In genomic region chr7:66076459-66077329, GRCh38 we compare ENCODE assay signal across 8 cellular contexts. TPM values are rescaled to one million over a fixed set of nuclear protein-coding genes. Genes with fewer than 3 reads are reported as not detected.
DNase-seq lines count a peak whose midpoint lies in the region; ATAC-seq, FAIRE-seq and TF ChIP-seq lines count a peak whose summit lies in the region.

No MANE protein-coding gene starts in this region.

- H3K9me3 Mint-ChIP-seq in activated T-cell treated with anti-CD3 and anti-CD28 coated beads, Interleukin-2, amount 50 U/mL, for 4 hours: no peaks in the 10 kb centered on the region
- H3K9me3 Mint-ChIP-seq in activated T-helper 17 cell treated with anti-CD3 and anti-CD28 coated beads, Interleukin-2, amount 50 U/mL, for 72 hours: no peaks in the 10 kb centered on the region

- intact Hi-C loops in left colon (cut with DNase I, micrococcal nuclease) (no loop called here), transverse colon (cut with DNase I; ENCODE audit: low total_unique reads) (no loop called here)

- DNase-seq in activated T-cell treated with anti-CD3 and anti-CD28 coated beads, Interleukin-2, amount 50 U/mL, for 4 hours: no peak
- DNase-seq in activated T-cell treated with anti-CD3 and anti-CD28 coated beads, Interleukin-2, amount 50 U/mL, for 48 hours: no peak
- DNase-seq in left colon (peak; percentile 75 to 81), transverse colon (peak; percentile 77), SHP77 treated with DMSO at 0.1 percent for 48 hours (lab: John Stamatoyannopoulos, UW) (no peak), GM12892 (ENCODE audit: insufficient read length) (no peak)

- no peaks in the 10 kb centered on the region for H3K27me3 Mint-ChIP-seq in activated T-cell treated with anti-CD3 and anti-CD28 coated beads, Interleukin-2, amount 50 U/mL, for 4 hours (ENCODE audit: low read depth)
- H3K27me3 Mint-ChIP-seq in activated T-helper 17 cell treated with anti-CD3 and anti-CD28 coated beads, Interleukin-2, amount 50 U/mL, for 72 hours: no peaks in the 10 kb centered on the region

- no peak for FAIRE-seq in GM12892 (lab: Jason Lieb, UNC)

- H3K36me3 Mint-ChIP-seq in activated T-cell treated with anti-CD3 and anti-CD28 coated beads, Interleukin-2, amount 50 U/mL, for 4 hours (ENCODE audit: insufficient read depth): no peaks in the 10 kb centered on the region
- H3K36me3 Mint-ChIP-seq in activated T-helper 17 cell treated with anti-CD3 and anti-CD28 coated beads, Interleukin-2, amount 50 U/mL, for 72 hours (ENCODE audit: low read depth): no peaks in the 10 kb centered on the region

- no peaks in the 10 kb centered on the region for H3K36me3 ChIP-seq in transverse colon

- TF ChIP-seq EP300 in transverse colon (IDR thresholded peaks at IDR 0.05; ENCODE audit: low read depth): no peak

- H3K4me1 Mint-ChIP-seq in activated T-cell treated with anti-CD3 and anti-CD28 coated beads, Interleukin-2, amount 50 U/mL, for 4 hours (ENCODE audit: low read depth): peaks cover 14% of the 10 kb centered on the region
- H3K4me1 Mint-ChIP-seq in activated T-helper 17 cell treated with anti-CD3 and anti-CD28 coated beads, Interleukin-2, amount 50 U/mL, for 72 hours: peaks cover 4% of the 10 kb centered on the region

- peaks cover 14 to 23% (median 18%) of the 10 kb centered on the region in 4 donors for H3K4me1 ChIP-seq in transverse colon

- TF ChIP-seq CTCF in transverse colon (IDR thresholded peaks at IDR 0.05): no peak

- ATAC-seq in activated T-cell treated with anti-CD3 and anti-CD28 coated beads, Interleukin-2, amount 50 U/mL, for 4 hours: no peak
- ATAC-seq in activated T-helper 17 cell treated with anti-CD3 and anti-CD28 coated beads, Interleukin-2, amount 50 U/mL, for 72 hours (replicated peaks): no peak
- peak; percentile 74 for ATAC-seq in left colon
- ATAC-seq in HG02885 (IDR thresholded peaks at IDR 0.05; ENCODE audit: poor library complexity, unreplicated experiment): no peak

- H3K9me3 ChIP-seq in transverse colon: no peaks in the 10 kb centered on the region

- no peaks in the 10 kb centered on the region for H3K27me3 ChIP-seq in transverse colon

- in situ Hi-C loops in transverse colon (cut with MboI; ENCODE audit: low pct_ligation_motif_present in 1 of 4, low pct_unique_long_range_greater_than_20kb in 1 of 4, low sequenced_read_pairs in 3 of 4): no loop called here

- H3K4me3 Mint-ChIP-seq in activated T-cell treated with anti-CD3 and anti-CD28 coated beads, Interleukin-2, amount 50 U/mL, for 4 hours: peak overlapping the region; percentile 76
- peak overlapping the region; percentile 89 for H3K4me3 Mint-ChIP-seq in activated T-helper 17 cell treated with anti-CD3 and anti-CD28 coated beads, Interleukin-2, amount 50 U/mL, for 72 hours

- peak overlapping the region; percentile 78 to 88 (median 86) for H3K27ac ChIP-seq in transverse colon

- peak overlapping the region; percentile 90 for H3K27ac Mint-ChIP-seq in activated T-helper 17 cell treated with anti-CD3 and anti-CD28 coated beads, Interleukin-2, amount 50 U/mL, for 72 hours

- TF ChIP-seq POLR2A in transverse colon (IDR thresholded peaks at IDR 0.05): peak; percentile 32
- TF ChIP-seq POLR2A in GM12892 (IDR thresholded peaks at IDR 0.05; ENCODE audit: low read depth, low read length): no peak

- peak overlapping the region; percentile 57 to 92 (median 78) for H3K4me3 ChIP-seq in transverse colon

- WGBS in transverse colon (ENCODE audit: low coverage in 1 of 2), 2 donors: 50 to 100% methylated on average over 2 to 10 of the region's 11 CpGs

RNA-seq across cellular contexts. Expression of gene ASL, which starts 1.1 kb away (rescaled TPM):
- 10 to 100 TPM in 1 of 3 donors, 1 to 10 TPM in 2; 7.3 to 11.7 (median 9.6) TPM for total RNA-seq in activated T-cell treated with anti-CD3 and anti-CD28 coated beads, Interleukin-2, amount 50 U/mL, for 4 hours
- total RNA-seq in activated T-helper 17 cell treated with anti-CD3 and anti-CD28 coated beads, Interleukin-2, amount 50 U/mL, for 72 hours: 10 to 100 TPM; 33.8 to 34.7 TPM
- 100 to 1,000 TPM; 142 to 145 TPM for total RNA-seq in left colon
- total RNA-seq in transverse colon: 100 to 1,000 TPM in 2 of 4 donors, 10 to 100 TPM in 2; 77.2 to 179 (median 129) TPM
- polyA plus RNA-seq in GM12892 (2012; ENCODE audit: missing spikeins): 21.2 TPM

RNA-seq across cellular contexts. Expression of gene CRCP, which starts 38.0 kb away (rescaled TPM):
- 10 to 100 TPM; 41.9 to 48.0 (median 47.6) TPM for total RNA-seq in activated T-cell treated with anti-CD3 and anti-CD28 coated beads, Interleukin-2, amount 50 U/mL, for 4 hours
- total RNA-seq in activated T-helper 17 cell treated with anti-CD3 and anti-CD28 coated beads, Interleukin-2, amount 50 U/mL, for 72 hours: 10 to 100 TPM; 19.6 to 25.7 TPM
- total RNA-seq in left colon (10 to 100 TPM; 37.1 to 43.6 TPM), transverse colon (10 to 100 TPM; 20.6 to 48.6 (median 44.1) TPM)
- 17.5 TPM for polyA plus RNA-seq in GM12892 (2012; ENCODE audit: missing spikeins)

Comparison
In these comparisons a context has a peak if more than half of its experiments do, and no peak if none do; other contexts are left out.
1. DNase-seq: peak in left colon (2 of 2) and transverse colon (single experiment); none in activated T-cell treated with anti-CD3 and anti-CD28 coated beads, Interleukin-2, amount 50 U/mL, for 4 hours (single experiment), activated T-cell treated with anti-CD3 and anti-CD28 coated beads, Interleukin-2, amount 50 U/mL, for 48 hours (0 of 2), SHP77 treated with DMSO at 0.1 percent for 48 hours (single experiment) and GM12892 (single experiment).